ENCODE assay signal across 8 cellular contexts in genomic region chr1:50978144-50978851, GRCh38. TPM values are rescaled to one million over a fixed set of nuclear protein-coding genes. Genes with fewer than 3 reads are reported as not detected.
DNase-seq lines count a peak whose midpoint lies in the region; ATAC-seq and TF ChIP-seq lines count a peak whose summit lies in the region.

No MANE protein-coding gene starts in this region.

- DNase-seq in CD1c-positive myeloid dendritic cell (ENCODE audit: extremely low spot score) = peak; percentile 8
- peak; percentile 82 for DNase-seq in NCI-H345 (lab: John Stamatoyannopoulos, UW)
- peak; percentile 45 for DNase-seq in activated CD8-positive, alpha-beta memory T cell treated with anti-CD3 and anti-CD28 coated beads, Interleukin-2, amount 10 ng/mL, durations not matched to agents 7 days and 5 days
- DNase-seq in fibroblast of lung (ENCODE audit: low read depth in 2 of 2) = peak; percentile 51 to 60
- peak; percentile 94 for DNase-seq in myocyte (ENCODE audit: low read depth)

- H3K4me3 ChIP-seq in fibroblast of lung (replicated peaks in 1 of 4; ENCODE audit: control extremely low read depth in 1 of 4, insufficient read depth in 1 of 4, low read depth in 3 of 4, low read length in 4 of 4) (peak overlapping the region; percentile 68 to 75 (median 72)), urinary bladder (ENCODE audit: low read depth, low read length) (peak overlapping the region; percentile 93)

- peak; percentile 40 for ATAC-seq in GM19023 (IDR thresholded peaks at IDR 0.05; ENCODE audit: unreplicated experiment)
- ATAC-seq in HG03108 (IDR thresholded peaks at IDR 0.05; ENCODE audit: unreplicated experiment) = peak; percentile 26
- ATAC-seq in activated CD8-positive, alpha-beta memory T cell treated with anti-CD3 and anti-CD28 coated beads, Interleukin-2, amount 10 ng/mL, durations not matched to agents 7 days and 5 days = peak; percentile 48

- WGBS in urinary bladder = 6% methylated on average over 42 of the region's 42 CpGs

- peak overlapping the region; percentile 82 for H3K4me2 ChIP-seq in fibroblast of lung (ENCODE audit: extremely low read depth, insufficient read depth, low read length)

- no peaks in the 10 kb centered on the region for H4K20me1 ChIP-seq in fibroblast of lung (ENCODE audit: control insufficient read depth, extremely low read depth, insufficient read depth, low read length)

- H3K27me3 Mint-ChIP-seq in activated CD8-positive, alpha-beta memory T cell treated with anti-CD3 and anti-CD28 coated beads, Interleukin-2, amount 10 ng/mL, durations not matched to agents 7 days and 5 days = peaks cover 58% of the 10 kb centered on the region

- peak overlapping the region; percentile 48 for H3K27ac Mint-ChIP-seq in activated CD8-positive, alpha-beta memory T cell treated with anti-CD3 and anti-CD28 coated beads, Interleukin-2, amount 10 ng/mL, durations not matched to agents 7 days and 5 days

- peaks cover 22% of the 10 kb centered on the region for H3K4me1 Mint-ChIP-seq in activated CD8-positive, alpha-beta memory T cell treated with anti-CD3 and anti-CD28 coated beads, Interleukin-2, amount 10 ng/mL, durations not matched to agents 7 days and 5 days

- H3K27me3 ChIP-seq in fibroblast of lung (ENCODE audit: control insufficient read depth, insufficient read depth, low read length) = no peaks in the 10 kb centered on the region

- H3K4me1 ChIP-seq in fibroblast of lung (ENCODE audit: control insufficient read depth, extremely low read depth, insufficient read depth, low read length) = no peaks in the 10 kb centered on the region
- H3K4me1 ChIP-seq in urinary bladder (ENCODE audit: insufficient read depth) = no peaks in the 10 kb centered on the region

- H3K36me3 ChIP-seq in fibroblast of lung (ENCODE audit: control insufficient read depth, insufficient read depth, low read length) (no peaks in the 10 kb centered on the region), urinary bladder (ENCODE audit: insufficient read depth) (no peaks in the 10 kb centered on the region)

- no peaks in the 10 kb centered on the region for H3K9me3 Mint-ChIP-seq in activated CD8-positive, alpha-beta memory T cell treated with anti-CD3 and anti-CD28 coated beads, Interleukin-2, amount 10 ng/mL, durations not matched to agents 7 days and 5 days (ENCODE audit: low read depth)

- H3K4me3 Mint-ChIP-seq in activated CD8-positive, alpha-beta memory T cell treated with anti-CD3 and anti-CD28 coated beads, Interleukin-2, amount 10 ng/mL, durations not matched to agents 7 days and 5 days = peak overlapping the region; percentile 77

- H3K36me3 Mint-ChIP-seq in activated CD8-positive, alpha-beta memory T cell treated with anti-CD3 and anti-CD28 coated beads, Interleukin-2, amount 10 ng/mL, durations not matched to agents 7 days and 5 days = peaks cover 22% of the 10 kb centered on the region

- H3K27ac ChIP-seq in fibroblast of lung (ENCODE audit: insufficient read depth, low read length) (peak overlapping the region; percentile 95), urinary bladder (ENCODE audit: low read depth) (peak overlapping the region; percentile 93)

- peaks cover 47% of the 10 kb centered on the region for H3K79me2 ChIP-seq in fibroblast of lung (ENCODE audit: control insufficient read depth, insufficient read depth, low read length)

- CTCF ChIA-PET in activated CD8-positive, alpha-beta memory T cell treated with anti-CD3 and anti-CD28 coated beads, Interleukin-2, amount 10 ng/mL, durations not matched to agents 7 days and 5 days (lab: Charles Lee) = interaction anchor here (0.6 to 3.7 kb wide), 6 partner anchors 9 to 1041 kb away, joined by 3 to 23 read pairs (median 6); partner anchors contain the start of genes CDKN2C and FAF1

- H2AFZ ChIP-seq in fibroblast of lung (ENCODE audit: low read length) = peak overlapping the region; percentile 81

- no peak for TF ChIP-seq CTCF in fibroblast of lung (conservative IDR thresholded peaks at IDR 0.05 in 1 of 2, IDR thresholded peaks at IDR 0.05 in 1 of 2; ENCODE audit: low read depth in 1 of 2, low read length in 2 of 2)

- peak overlapping the region; percentile 92 for H3K9ac ChIP-seq in fibroblast of lung (ENCODE audit: insufficient read depth, low read length)

- no peaks in the 10 kb centered on the region for H3K9me3 ChIP-seq in fibroblast of lung (ENCODE audit: control insufficient read depth, insufficient read depth, low read depth, low read length)

RNA-seq across cellular contexts. Expression of gene CDKN2C, which starts 8.3 kb away (rescaled TPM):
- total RNA-seq in activated CD8-positive, alpha-beta memory T cell treated with anti-CD3 and anti-CD28 coated beads, Interleukin-2, amount 10 ng/mL, durations not matched to agents 7 days and 5 days = 10 to 100 TPM; 43.6 to 56.5 TPM
- total RNA-seq in fibroblast of lung = 19.8 and 31.5 TPM in 2 replicates
- polyA plus RNA-seq in fibroblast of lung = 24.4 and 42.8 TPM in 2 replicates
- 22.1 and 39.4 TPM in 2 replicates for polyA plus RNA-seq in fibroblast of lung (2012)
- 5.7 and 7.2 TPM in 2 replicates for polyA minus RNA-seq in fibroblast of lung (ENCODE audit: low replicate concordance)
- 17.8 and 27.7 TPM in 2 replicates for total RNA-seq in myocyte
- 10.6 TPM for polyA plus RNA-seq in myocyte (2012)
- total RNA-seq in urinary bladder = 16.9 TPM
- polyA plus RNA-seq in urinary bladder = 19.9 TPM

RNA-seq across cellular contexts. Expression of gene FAF1, which starts 18.2 kb away (rescaled TPM):
- 10 to 100 TPM; 84.4 to 94.4 TPM for total RNA-seq in activated CD8-positive, alpha-beta memory T cell treated with anti-CD3 and anti-CD28 coated beads, Interleukin-2, amount 10 ng/mL, durations not matched to agents 7 days and 5 days
- total RNA-seq in fibroblast of lung = 35.2 and 39.6 TPM in 2 replicates
- polyA plus RNA-seq in fibroblast of lung = 40.0 and 41.6 TPM in 2 replicates
- 54.3 and 64.6 TPM in 2 replicates for polyA plus RNA-seq in fibroblast of lung (2012)
- 9.7 and 14.9 TPM in 2 replicates for polyA minus RNA-seq in fibroblast of lung (ENCODE audit: low replicate concordance)
- total RNA-seq in myocyte = 48.5 and 60.2 TPM in 2 replicates
- polyA plus RNA-seq in myocyte (2012) = 37.0 TPM
- total RNA-seq in urinary bladder = 84.6 TPM
- 42.3 TPM for polyA plus RNA-seq in urinary bladder

Comparison
In these comparisons a context has a peak if more than half of its experiments do, and no peak if none do; other contexts are left out.
1. Peak in every context shown above with its lines: DNase-seq, ATAC-seq, H3K4me3 ChIP-seq and H3K27ac ChIP-seq.
2. DNase-seq: peak in every context shown above with its lines; median percentile 94 in myocyte; 82 in NCI-H345; 56 in fibroblast of lung; 45 in activated CD8-positive, alpha-beta memory T cell treated with anti-CD3 and anti-CD28 coated beads, Interleukin-2, amount 10 ng/mL, durations not matched to agents 7 days and 5 days; 8 in CD1c-positive myeloid dendritic cell.